In genomic region chr11:72641900-72642814, GRCh38 we compare ENCODE assay signal across 8 cellular contexts.
DNase-seq lines count a peak whose midpoint lies in the region; ATAC-seq and TF ChIP-seq lines count a peak whose summit lies in the region.

No MANE protein-coding gene starts in this region.

- DNase-seq in C1 segment of cervical spinal cord (lab: John Stamatoyannopoulos, UW) (peak in 8 of 14 donors; percentile 12 to 54 (median 36)), foreskin fibroblast (peak in 1 of 2 donors; percentile 59), UCSD-AML1 (lab: John Stamatoyannopoulos, UW; ENCODE audit: unreplicated experiment) (no peak)
- peak; percentile 19 for DNase-seq in activated CD8-positive, alpha-beta memory T cell treated with anti-CD3 and anti-CD28 coated beads, Interleukin-2, amount 50 U/mL, for 4 hours

- H3K4me3 ChIP-seq in foreskin fibroblast (ENCODE audit: low read depth in 1 of 2, low read length in 2 of 2) (peak overlapping the region; percentile 32 to 43), neutrophil (ENCODE audit: low read depth in 1 of 2, low read length in 1 of 2) (peak overlapping the region; percentile 34 to 51)

- H3K36me3 ChIP-seq in neutrophil = no peaks in the 10 kb centered on the region

- no peaks in the 10 kb centered on the region for H3K9me3 ChIP-seq in neutrophil

- TF ChIP-seq CTCF in foreskin fibroblast (IDR thresholded peaks at IDR 0.05; ENCODE audit: low read depth, low read length) (no peak), neutrophil (IDR thresholded peaks at IDR 0.05) (no peak)

- no peak overlapping the region for H3K27ac ChIP-seq in neutrophil

- peaks cover 81% of the 10 kb centered on the region for H3K27me3 ChIP-seq in neutrophil

- peaks cover 13 to 17% of the 10 kb centered on the region in 2 experiments for H3K4me1 ChIP-seq in neutrophil (ENCODE audit: control insufficient read depth in 1 of 2, insufficient read depth in 1 of 2, low read depth in 1 of 2, low read length in 1 of 2)

- ATAC-seq in HG03135 (IDR thresholded peaks at IDR 0.05; ENCODE audit: unreplicated experiment) (peak; percentile 18), GM21447 (IDR thresholded peaks at IDR 0.05; ENCODE audit: unreplicated experiment) (no peak), GM18517 (IDR thresholded peaks at IDR 0.05; ENCODE audit: unreplicated experiment) (no peak)
